14 cellular contexts compared by ENCODE assay signal in the genomic region with DNA sequence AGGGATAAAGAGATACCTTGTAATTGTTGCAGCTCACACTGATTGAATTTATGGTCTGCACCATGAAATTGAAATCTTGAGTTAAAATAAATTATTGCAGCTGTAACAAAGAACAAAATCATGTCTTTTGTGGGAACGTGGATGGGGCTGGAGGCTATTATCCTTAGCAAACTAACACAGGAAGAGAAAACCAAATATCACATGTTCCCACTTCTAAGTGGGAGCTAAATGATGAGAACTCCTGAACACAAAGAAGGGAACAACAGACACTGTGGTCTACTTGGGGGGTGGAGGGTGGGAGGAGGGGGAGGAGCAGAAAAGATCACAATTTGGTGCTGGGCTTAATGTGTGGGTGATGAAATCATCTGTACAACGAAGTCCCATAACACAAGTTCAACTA. TPM values are rescaled to one million over a fixed set of nuclear protein-coding genes. Genes with fewer than 3 reads are reported as not detected.
DNase-seq lines count a peak whose midpoint lies in the region; ATAC-seq and TF ChIP-seq lines count a peak whose summit lies in the region.
"Had no signal": no experiment of that assay in that cellular context is flagged by ENCODE, and none has a peak within 500 bp of the region (broad histone marks: within the 10 kb centered on the region; RNA-seq: fewer than 3 reads in every experiment).

No MANE protein-coding gene starts in this region.

- H3K9me3 ChIP-seq in breast epithelium (no peaks in the 10 kb centered on the region), mammary epithelial cell (replicated peaks; ENCODE audit: insufficient read depth, low read length) (no peaks in the 10 kb centered on the region), SK-N-MC (ENCODE audit: low read depth, low read length) (no peaks in the 10 kb centered on the region)
- H3K9me3 ChIP-seq: A549, Caco-2 had no signal

- H3K27me3 ChIP-seq in breast epithelium (no peaks in the 10 kb centered on the region), mammary epithelial cell (ENCODE audit: insufficient read depth, low read length) (no peaks in the 10 kb centered on the region)

- H3K4me3 Mint-ChIP-seq in osteocyte (ENCODE audit: unreplicated experiment), result no peak overlapping the region
- H3K4me3 Mint-ChIP-seq: CD14-positive monocyte; CD8-positive, alpha-beta memory T cell had no signal

- no peaks in the 10 kb centered on the region for H4K20me1 ChIP-seq in mammary epithelial cell (ENCODE audit: insufficient read depth, low read length)

- H3K4me3 ChIP-seq in breast epithelium, result no peak overlapping the region
- H3K4me3 ChIP-seq in mammary epithelial cell (replicated peaks in 1 of 3; ENCODE audit: insufficient read depth in 1 of 3, low read depth in 2 of 3, low read length in 3 of 3), result no peak overlapping the region
- peak overlapping the region; percentile 8; the same call in 1 of the 2 replicates for H3K4me3 ChIP-seq in SK-N-MC
- H3K4me3 ChIP-seq: A549 had no signal

- H3K4me1 ChIP-seq in breast epithelium (no peaks in the 10 kb centered on the region), mammary epithelial cell (ENCODE audit: insufficient read depth, low read length) (peaks cover 31% of the 10 kb centered on the region)
- H3K4me1 ChIP-seq: A549, Caco-2 had no signal

- H3K79me2 ChIP-seq in mammary epithelial cell (ENCODE audit: insufficient read depth, low read length), result no peaks in the 10 kb centered on the region

- H3K9ac ChIP-seq in mammary epithelial cell (ENCODE audit: insufficient read depth, low read length) (no peak overlapping the region), SK-N-MC (ENCODE audit: insufficient read length) (no peak overlapping the region)

- H2AFZ ChIP-seq in mammary epithelial cell (ENCODE audit: low read depth, low read length), result no peak overlapping the region

- no peak overlapping the region for H3K4me2 ChIP-seq in mammary epithelial cell (ENCODE audit: insufficient read depth, low read depth, low read length)
- H3K4me2 ChIP-seq: A549 had no signal

- H3K27ac ChIP-seq in breast epithelium (peak overlapping the region; percentile 57 to 88), mammary epithelial cell (ENCODE audit: insufficient read depth, low read depth, low read length) (no peak overlapping the region), SK-N-MC (0 out of 2 replicates have a peak overlapping the region, but pooled peaks have one; percentile 38)
- H3K27ac ChIP-seq: A549 had no signal

- no peak for DNase-seq in breast epithelium (ENCODE audit: low spot score in 2 of 2)
- no peak for DNase-seq in mammary epithelial cell
- DNase-seq in SK-N-MC (ENCODE audit: low read depth, low spot score), result no peak
- no peak for DNase-seq in osteocyte (ENCODE audit: extremely low spot score, unreplicated experiment)
- DNase-seq in germinal center (ENCODE audit: low spot score), result no peak
- DNase-seq: Caco-2; CD8-positive, alpha-beta memory T cell; GF-D8; H7 had no signal

- intact Hi-C loops in breast epithelium (cut with DNase I; ENCODE audit: low total_unique reads), result no loop called here
- intact Hi-C loops in mammary epithelial cell (cut with micrococcal nuclease), result no loop called here

- H3K36me3 Mint-ChIP-seq in osteocyte (ENCODE audit: unreplicated experiment), result no peaks in the 10 kb centered on the region

- H3K27ac Mint-ChIP-seq in osteocyte (ENCODE audit: unreplicated experiment), result peak overlapping the region; percentile 53
- H3K27ac Mint-ChIP-seq: CD14-positive monocyte had no signal

- no peaks in the 10 kb centered on the region for H3K9me3 Mint-ChIP-seq in osteocyte (ENCODE audit: unreplicated experiment)
- H3K9me3 Mint-ChIP-seq: CD8-positive, alpha-beta memory T cell had no signal

- no peaks in the 10 kb centered on the region for H3K27me3 Mint-ChIP-seq in osteocyte (ENCODE audit: unreplicated experiment)
- H3K27me3 Mint-ChIP-seq: CD8-positive, alpha-beta memory T cell had no signal

- TF ChIP-seq CTCF in breast epithelium (IDR thresholded peaks at IDR 0.05) (no peak), mammary epithelial cell (conservative IDR thresholded peaks at IDR 0.05 in 1 of 2, IDR thresholded peaks at IDR 0.05 in 1 of 2; ENCODE audit: extremely low read depth in 1 of 2, insufficient read depth in 1 of 2, low read depth in 1 of 2, low read length in 2 of 2) (no peak), osteocyte (IDR thresholded peaks at IDR 0.05) (no peak)

- CTCF ChIA-PET in mammary epithelial cell (lab: Charles Lee; ENCODE audit: low non-redundant PET), result no interaction called here

- no peak for TF ChIP-seq POLR2A in breast epithelium (IDR thresholded peaks at IDR 0.05)

- dilution Hi-C loops in mammary epithelial cell (cut with HindIII; ENCODE audit: low sequenced_read_pairs), result no loop called here

- in situ Hi-C loops in mammary epithelial cell (cut with MboI; ENCODE audit: low sequenced_read_pairs in 2 of 2), result no loop called here

- no peaks in the 10 kb centered on the region for H3K36me3 ChIP-seq in breast epithelium
- H3K36me3 ChIP-seq in mammary epithelial cell (ENCODE audit: insufficient read depth, low read length), result no peaks in the 10 kb centered on the region
- no peaks in the 10 kb centered on the region for H3K36me3 ChIP-seq in SK-N-MC (ENCODE audit: insufficient read depth, low read length)

- WGBS in mammary epithelial cell (ENCODE audit: low coverage, missing lambda C conversion rate), result 63% methylated on average over 2 of the region's 2 CpGs

- peaks cover 37% of the 10 kb centered on the region for H3K4me1 Mint-ChIP-seq in osteocyte (ENCODE audit: unreplicated experiment)

- no TSS peak for BruUV-seq in mammary epithelial cell (replicated peaks; lab: Mats Ljungman, UMichigan)

- ATAC-seq in HG03097 (IDR thresholded peaks at IDR 0.05; ENCODE audit: low FRiP score, unreplicated experiment), result no peak
- ATAC-seq: A549 had no signal

RNA-seq across cellular contexts. Expression of gene ERP27, which starts 22.6 kb away (rescaled TPM):
- 1 to 10 TPM in 2 of 3 donors, under 1 TPM in 1; 0.96 to 8.5 (median 7.8) TPM for total RNA-seq in breast epithelium
- not detected for total RNA-seq in mammary epithelial cell
- polyA plus RNA-seq in mammary epithelial cell, result 0.12 TPM
- not detected for polyA minus RNA-seq in mammary epithelial cell
- 0.50 and 0.70 TPM in 2 replicates for total RNA-seq in osteocyte
- total RNA-seq: H7 had no signal
- polyA plus RNA-seq: AG04450 had no signal

RNA-seq across cellular contexts. Expression of gene MGP, which starts 30.1 kb away (rescaled TPM):
- total RNA-seq in breast epithelium (1,000 to 10,000 TPM in 2 of 3 donors, 100 to 1,000 TPM in 1; 330 to 5,040 (median 1,381) TPM), mammary epithelial cell (10 to 100 TPM in 1 of 2 donors, under 1 TPM in 1; 0.66 to 55.5 TPM), osteocyte (74.1 and 92.6 TPM in 2 replicates)
- 1.4 TPM for polyA plus RNA-seq in mammary epithelial cell
- polyA minus RNA-seq in mammary epithelial cell, result not detected
- total RNA-seq: Caco-2; CD8-positive, alpha-beta memory T cell; H7 had no signal
- polyA plus RNA-seq: CD14-positive monocyte; CD8-positive, alpha-beta memory T cell had no signal

RNA-seq across cellular contexts. Expression of gene ARHGDIB, which starts 45.7 kb away (rescaled TPM):
- total RNA-seq in breast epithelium (100 to 1,000 TPM; 159 to 222 (median 168) TPM), mammary epithelial cell (10 to 100 TPM in 1 of 2 donors, 1 to 10 TPM in 1; 5.0 to 24.0 TPM), osteocyte (13.8 and 14.4 TPM in 2 replicates)
- 231 TPM for polyA plus RNA-seq in mammary epithelial cell
- 214 TPM for polyA minus RNA-seq in mammary epithelial cell

RNA-seq across cellular contexts. Expression of gene PDE6H, which starts 57.1 kb away (rescaled TPM):
- not detected for total RNA-seq in breast epithelium
- not detected for total RNA-seq in mammary epithelial cell
- not detected for polyA plus RNA-seq in mammary epithelial cell
- not detected for polyA minus RNA-seq in mammary epithelial cell
- total RNA-seq in osteocyte, result not detected in 2 replicates
- total RNA-seq: Caco-2; CD8-positive, alpha-beta memory T cell; H7 had no signal
- polyA plus RNA-seq: A549; AG04450; BJ; CD8-positive, alpha-beta memory T cell had no signal

Comparison
In these comparisons a context has a peak if more than half of its experiments do, and no peak if none do; other contexts are left out.
1. RNA of gene ARHGDIB, which starts 45.7 kb away (total RNA-seq): 159 to 222 TPM in breast epithelium; 5.0 to 24.0 TPM in mammary epithelial cell and 13.8 to 14.4 TPM in osteocyte; every median in the first group is over 4 times any median in the second.